In the genomic region with DNA sequence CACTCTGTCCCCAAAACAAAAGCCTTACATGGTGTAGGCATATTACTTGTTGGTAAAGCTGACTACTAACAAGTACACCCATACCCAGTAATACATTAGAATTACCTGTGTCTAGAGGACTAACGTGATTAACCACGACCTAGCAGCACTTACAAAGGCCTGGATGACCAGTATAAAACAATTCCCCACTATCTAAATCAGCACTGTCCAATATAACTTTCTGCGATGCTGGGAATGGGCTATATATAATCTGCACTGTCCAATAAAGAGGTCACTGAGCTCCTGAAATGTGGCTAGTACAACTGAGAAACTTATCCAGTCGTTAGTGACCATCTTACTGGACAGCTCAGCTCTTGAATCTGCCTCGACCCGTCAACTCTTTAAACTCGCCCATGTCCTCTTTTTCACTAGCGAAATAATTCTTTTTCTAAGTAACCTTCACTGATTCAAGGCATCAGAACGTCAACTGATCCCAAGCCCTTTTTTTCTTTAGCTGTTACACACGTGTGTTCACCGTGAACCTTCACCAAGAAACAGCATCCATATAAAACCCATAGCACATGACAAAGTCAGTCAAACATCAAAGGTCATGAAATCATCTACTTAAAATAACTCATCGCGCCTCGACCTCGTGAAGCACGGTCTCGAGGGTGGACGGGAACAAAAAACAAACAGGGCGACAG, we compare ENCODE assay signal across 1 cellular context.
TF ChIP-seq lines count a peak whose summit lies in the region.

No MANE protein-coding gene starts in this region.

TF ChIP-seq in GM23338, 12 proteins besides CTCF, POLR2A, EP300 and RAD21 (continued from another document):
- TF ChIP-seq, protein P1, sequence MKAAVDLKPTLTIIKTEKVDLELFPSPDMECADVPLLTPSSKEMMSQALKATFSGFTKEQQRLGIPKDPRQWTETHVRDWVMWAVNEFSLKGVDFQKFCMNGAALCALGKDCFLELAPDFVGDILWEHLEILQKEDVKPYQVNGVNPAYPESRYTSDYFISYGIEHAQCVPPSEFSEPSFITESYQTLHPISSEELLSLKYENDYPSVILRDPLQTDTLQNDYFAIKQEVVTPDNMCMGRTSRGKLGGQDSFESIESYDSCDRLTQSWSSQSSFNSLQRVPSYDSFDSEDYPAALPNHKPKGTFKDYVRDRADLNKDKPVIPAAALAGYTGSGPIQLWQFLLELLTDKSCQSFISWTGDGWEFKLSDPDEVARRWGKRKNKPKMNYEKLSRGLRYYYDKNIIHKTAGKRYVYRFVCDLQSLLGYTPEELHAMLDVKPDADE (IDR thresholded peaks at IDR 0.05), result no peak
- TF ChIP-seq NANOG (IDR thresholded peaks at IDR 0.05; ENCODE audit: borderline replicate concordance), result no peak
- no peak for TF ChIP-seq ZNF114 (CRISPR knock-in tag; IDR thresholded peaks at IDR 0.05)
- TF ChIP-seq STAT1 (IDR thresholded peaks at IDR 0.05; ENCODE audit: unreplicated experiment), result no peak
- no peak for TF ChIP-seq POLR2AphosphoS5 (IDR thresholded peaks at IDR 0.05; ENCODE audit: low read depth)
- no peak for TF ChIP-seq REST (IDR thresholded peaks at IDR 0.05; ENCODE audit: unreplicated experiment)
- TF ChIP-seq EZH2phosphoT487 (IDR thresholded peaks at IDR 0.05; ENCODE audit: unreplicated experiment), result no peak
- TF ChIP-seq CREB1 (CRISPR knock-in tag; IDR thresholded peaks at IDR 0.05; ENCODE audit: low read depth), result no peak
- TF ChIP-seq ZNF331 (CRISPR knock-in tag; IDR thresholded peaks at IDR 0.05; ENCODE audit: low read depth), result no peak
- no peak for TF ChIP-seq EZH2 (IDR thresholded peaks at IDR 0.05; ENCODE audit: low read depth, unreplicated experiment)
